Comparison of ENCODE assay signal across 11 cellular contexts in genomic region chr10:116974442-116975005, GRCh38. TPM values are rescaled to one million over a fixed set of nuclear protein-coding genes. Genes with fewer than 3 reads are reported as not detected.
DNase-seq lines count a peak whose midpoint lies in the region; ATAC-seq, FAIRE-seq and TF ChIP-seq lines count a peak whose summit lies in the region.
"Had no signal": no experiment of that assay in that cellular context is flagged by ENCODE, and none has a peak within 500 bp of the region (broad histone marks: within the 10 kb centered on the region; RNA-seq: fewer than 3 reads in every experiment).

No MANE protein-coding gene starts in this region.

- H3K4me3 ChIP-seq in Panc1 (ENCODE audit: low read depth in 2 of 2, low read length in 2 of 2) = no peak overlapping the region
- H3K4me3 ChIP-seq: BLaER1 had no signal

- H3K27ac Mint-ChIP-seq in activated CD4-positive, alpha-beta memory T cell treated with anti-CD3 and anti-CD28 coated beads for 36 hours = no peak overlapping the region
- H3K27ac Mint-ChIP-seq: activated T-helper 2 cell treated with anti-CD3 and anti-CD28 coated beads, Interferon-gamma antibody, Interleukin-2, Interleukin-4, amounts not matched to agents 10 μg/mL and 5 μg/mL and 100 μg/mL, durations not matched to agents 14 hours and 24 hours and 36 hours; natural killer cell had no signal

- peaks cover 5% of the 10 kb centered on the region for H3K4me1 ChIP-seq in Panc1 (ENCODE audit: control insufficient read depth, insufficient read depth, low read length)
- H3K4me1 ChIP-seq: BLaER1 had no signal

- H3K4me1 Mint-ChIP-seq in activated CD4-positive, alpha-beta memory T cell treated with anti-CD3 and anti-CD28 coated beads for 36 hours (ENCODE audit: low read depth) = no peaks in the 10 kb centered on the region
- H3K4me1 Mint-ChIP-seq: natural killer cell had no signal

- no peaks in the 10 kb centered on the region for H3K36me3 Mint-ChIP-seq in activated CD4-positive, alpha-beta memory T cell treated with anti-CD3 and anti-CD28 coated beads for 36 hours
- H3K36me3 Mint-ChIP-seq: natural killer cell had no signal

- no TSS peak for BruUV-seq in Panc1 (replicated peaks; lab: Mats Ljungman, UMichigan)

- no peaks in the 10 kb centered on the region for H3K27me3 ChIP-seq in Panc1 (ENCODE audit: control insufficient read depth, insufficient read depth, low read length)
- H3K27me3 ChIP-seq: BLaER1 had no signal

- intact Hi-C loops in Panc1 (cut with micrococcal nuclease; ENCODE audit: unreplicated experiment) = no loop called here
- intact Hi-C loops in activated CD4-positive, alpha-beta memory T cell treated with anti-CD3 and anti-CD28 coated beads for 36 hours (cut with micrococcal nuclease) = no loop called here

- CTCF ChIA-PET in Panc1 (lab: Charles Lee) = no interaction called here
- CTCF ChIA-PET in activated CD4-positive, alpha-beta memory T cell treated with anti-CD3 and anti-CD28 coated beads for 36 hours (lab: Charles Lee) = no interaction called here

- POLR2A ChIA-PET in Panc1 (lab: Charles Lee) = no interaction called here
- POLR2A ChIA-PET in activated CD4-positive, alpha-beta memory T cell treated with anti-CD3 and anti-CD28 coated beads for 36 hours (lab: Charles Lee) = no interaction called here

- H3K36me3 ChIP-seq in Panc1 (ENCODE audit: control insufficient read depth, insufficient read depth, low read length) = peaks cover 4% of the 10 kb centered on the region; the same call in 1 of the 2 replicates
- H3K36me3 ChIP-seq: BLaER1 had no signal

- in situ Hi-C loops in Panc1 (cut with HindIII; ENCODE audit: low pct_unique_long_range_greater_than_20kb, low sequenced_read_pairs) = no loop called here

- TF ChIP-seq CTCF in Panc1 (IDR thresholded peaks at IDR 0.05) = no peak
- TF ChIP-seq CTCF in D721Med (IDR thresholded peaks at IDR 0.05; ENCODE audit: insufficient read depth, missing control alignments) = no peak

- peak; percentile 1 for DNase-seq in NCI-H2029 treated with DMSO at 0.1 percent for 48 hours (lab: John Stamatoyannopoulos, UW)
- DNase-seq in NCI-H2029 (lab: John Stamatoyannopoulos, UW) = no peak
- no peak for DNase-seq in Panc1 (ENCODE audit: low read depth, low spot score)
- peak; percentile 78 for DNase-seq in fibroblast of gingiva (ENCODE audit: low read depth)
- DNase-seq in substantia nigra (lab: John Stamatoyannopoulos, UW) = peak in 3 of 49 donors; percentile 19 to 34 (median 27)
- no peak for DNase-seq in activated CD4-positive, alpha-beta memory T cell treated with anti-CD3 and anti-CD28 coated beads for 36 hours
- DNase-seq in D721Med (ENCODE audit: insufficient read length, low spot score) = no peak
- DNase-seq: natural killer cell had no signal

- H3K9me3 ChIP-seq in Panc1 (ENCODE audit: control insufficient read depth, insufficient read depth, low read depth, low read length) = no peaks in the 10 kb centered on the region
- H3K9me3 ChIP-seq: BLaER1 had no signal

- ATAC-seq in Panc1 = peak; percentile 79; the same call in 1 of the 2 replicates
- no peak for ATAC-seq in GM19324 (IDR thresholded peaks at IDR 0.05; ENCODE audit: low FRiP score, unreplicated experiment)
- ATAC-seq: natural killer cell had no signal

- FAIRE-seq in D721Med (lab: Jason Lieb, UNC) = no peak

- H3K4me3 Mint-ChIP-seq in activated CD4-positive, alpha-beta memory T cell treated with anti-CD3 and anti-CD28 coated beads for 36 hours = no peak overlapping the region
- H3K4me3 Mint-ChIP-seq: natural killer cell had no signal

- no peak overlapping the region for H3K27ac ChIP-seq in Panc1 (ENCODE audit: low read length)
- H3K27ac ChIP-seq in substantia nigra (ENCODE audit: low read depth, low read length, poor library complexity, severe bottlenecking) = peak overlapping the region; percentile 93
- H3K27ac ChIP-seq: BLaER1 had no signal

- H3K9me3 Mint-ChIP-seq in activated CD4-positive, alpha-beta memory T cell treated with anti-CD3 and anti-CD28 coated beads for 36 hours = no peaks in the 10 kb centered on the region
- H3K9me3 Mint-ChIP-seq: activated T-helper 2 cell treated with anti-CD3 and anti-CD28 coated beads, Interferon-gamma antibody, Interleukin-2, Interleukin-4, amounts not matched to agents 10 μg/mL and 5 μg/mL and 100 μg/mL, durations not matched to agents 14 hours and 24 hours and 36 hours; natural killer cell had no signal

- H3K27me3 Mint-ChIP-seq in activated CD4-positive, alpha-beta memory T cell treated with anti-CD3 and anti-CD28 coated beads for 36 hours = peaks cover under 1% of the 10 kb centered on the region

RNA-seq across cellular contexts. Expression of gene SHTN1, which starts 30.5 kb away (rescaled TPM):
- 67.8 TPM for total RNA-seq in Panc1 (2021; ENCODE audit: unreplicated experiment)
- 31.9 TPM for polyA plus RNA-seq in Panc1 (2012; ENCODE audit: insufficient read length)
- total RNA-seq in activated CD4-positive, alpha-beta memory T cell treated with anti-CD3 and anti-CD28 coated beads for 36 hours = under 1 TPM; 0.29 to 0.53 TPM
- total RNA-seq: activated T-helper 2 cell treated with anti-CD3 and anti-CD28 coated beads, Interferon-gamma antibody, Interleukin-2, Interleukin-4, amounts not matched to agents 10 μg/mL and 5 μg/mL and 100 μg/mL, durations not matched to agents 14 hours and 24 hours and 36 hours had no signal

Comparison
In these comparisons a context has a peak if more than half of its experiments do, and no peak if none do; other contexts are left out.
1. DNase-seq: peak in NCI-H2029 treated with DMSO at 0.1 percent for 48 hours (single experiment) and fibroblast of gingiva (single experiment); none in NCI-H2029 (single experiment), Panc1 (single experiment), activated CD4-positive, alpha-beta memory T cell treated with anti-CD3 and anti-CD28 coated beads for 36 hours (single experiment) and D721Med (single experiment).
2. RNA of gene SHTN1, which starts 30.5 kb away (total RNA-seq): 67.8 TPM in Panc1 (single experiment); 0.29 to 0.53 TPM in activated CD4-positive, alpha-beta memory T cell treated with anti-CD3 and anti-CD28 coated beads for 36 hours; every median in the first group is over 10 times any median in the second.